12 cellular contexts compared by ENCODE assay signal in genomic region chr20:23574977-23575376, GRCh38. TPM values are rescaled to one million over a fixed set of nuclear protein-coding genes. Genes with fewer than 3 reads are reported as not detected.
"Had no signal": no experiment of that assay in that cellular context is flagged by ENCODE, and none has a peak within 500 bp of the region (broad histone marks: within the 10 kb centered on the region; RNA-seq: fewer than 3 reads in every experiment).

No MANE protein-coding gene starts in this region.

- H3K4me3 ChIP-seq: GM23248, GM23338, HAP-1 had no signal

- H3K27ac ChIP-seq: GM23248 had no signal

- H3K4me2 ChIP-seq: GM23338 had no signal

- H3K9me3 ChIP-seq: HAP-1 had no signal

- H3K4me1 ChIP-seq: HAP-1 had no signal

- DNase-seq: GM23248, GOT3, H7, H9, HCEC 1CT, HFFc6 had no signal

- H3K9ac ChIP-seq: GM23248 had no signal

- H2AFZ ChIP-seq: GM23248, GM23338 had no signal

- FAIRE-seq: H1, H54 had no signal

- ATAC-seq: GM23338, HCT116 had no signal

- H3K36me3 ChIP-seq: HAP-1 had no signal

RNA-seq across cellular contexts. Expression of gene CST9L, which starts 6.7 kb away (rescaled TPM):
- total RNA-seq: GM23248, GM23338, H1, H4, H7, H9, HFFc6 had no signal
- polyA plus RNA-seq: GM23248, GM23338, H1 had no signal

RNA-seq across cellular contexts. Expression of gene CST9, which starts 30.7 kb away (rescaled TPM):
- total RNA-seq: GM23248, GM23338, H4, H7, H9, HFFc6 had no signal
- polyA plus RNA-seq: GM23248, GM23338 had no signal
